ENCODE assay signal across 20 cellular contexts in genomic region chr15:92155941-92156340, GRCh38.
"Had no signal": no experiment of that assay in that cellular context is flagged by ENCODE, and none has a peak within 500 bp of the region (broad histone marks: within the 10 kb centered on the region; RNA-seq: fewer than 3 reads in every experiment).

No MANE protein-coding gene starts in this region.

- H3K4me3 ChIP-seq: esophagus squamous epithelium, gastroesophageal sphincter, left lung, lower lobe of right lung, psoas muscle, sigmoid colon, skin epidermis, testis, tibial nerve, upper lobe of right lung had no signal

- H3K27me3 ChIP-seq: esophagus squamous epithelium, gastroesophageal sphincter, left lung, sigmoid colon, testis, tibial nerve, upper lobe of right lung had no signal

- H3K9me3 ChIP-seq: esophagus squamous epithelium, gastroesophageal sphincter, left lung, lower lobe of right lung, psoas muscle, sigmoid colon, testis, tibial nerve, upper lobe of right lung had no signal

- H3K36me3 ChIP-seq: sigmoid colon had no signal

- H3K27ac ChIP-seq: esophagus squamous epithelium, gastroesophageal sphincter, left lung, lower lobe of right lung, psoas muscle, sigmoid colon, skin epidermis, testis, tibial nerve, upper lobe of right lung had no signal

- DNase-seq: dermis blood vessel endothelial cell; esophagus squamous epithelium; foreskin fibroblast; glutamatergic neuron; left lung; lower lobe of right lung; mesenchymal stem cell; naive B cell; psoas muscle; retina; sigmoid colon; stimulated activated CD4-positive, alpha-beta T cell treated with anti-CD3 and anti-CD28 coated beads, Interleukin-2, amount 100 ng/mL, for 24 hours; stimulated activated CD4-positive, alpha-beta T cell treated with anti-CD3 and anti-CD28 coated beads, Interleukin-4, amount 100 ng/mL, for 4 hours; stimulated activated naive B cell treated with anti-CD40 and anti-IgM and Interleukin-4, amounts not matched to agents 10 μg/mL and 1 μg/mL and 100 μg/mL, for 72 hours; stimulated activated naive CD8-positive, alpha-beta T cell treated with anti-CD3 and anti-CD28 coated beads, Interleukin-15, amount 100 ng/mL, for 72 hours; testis; upper lobe of right lung had no signal

- H3K4me1 ChIP-seq: gastroesophageal sphincter, left lung, lower lobe of right lung, psoas muscle, sigmoid colon, testis, tibial nerve, upper lobe of right lung had no signal
